In genomic region chr1:31699341-31699891, GRCh38 we compare ENCODE assay signal across 12 cellular contexts. TPM values are rescaled to one million over a fixed set of nuclear protein-coding genes. Genes with fewer than 3 reads are reported as not detected.
A peak's percentile ranks its signal among the peaks of the same experiment; 100 is the strongest.
DNase-seq lines count a peak whose midpoint lies in the region; ATAC-seq, FAIRE-seq and TF ChIP-seq lines count a peak whose summit lies in the region.
"Had no signal": no experiment of that assay in that cellular context is flagged by ENCODE, and none has a peak within 500 bp of the region (broad histone marks: within the 10 kb centered on the region; RNA-seq: fewer than 3 reads in every experiment).

No MANE protein-coding gene starts in this region.

- no peak for ATAC-seq in SK-N-SH treated with all-trans-retinoic acid at 6 μM for 48 hours
- ATAC-seq: K562 had no signal

- H3K4me3 ChIP-seq in SK-N-SH (ENCODE audit: low read depth in 2 of 2, low read length in 1 of 2) (no peak overlapping the region), Loucy (ENCODE audit: low read length, poor library complexity, severe bottlenecking) (no peak overlapping the region)
- H3K4me3 ChIP-seq: K562, SJSA1 had no signal

- no peaks in the 10 kb centered on the region for H3K36me3 ChIP-seq in SK-N-SH (replicated peaks in 1 of 2; ENCODE audit: control insufficient read depth in 1 of 2, insufficient read depth in 2 of 2, low read length in 1 of 2)
- H3K36me3 ChIP-seq in Loucy (ENCODE audit: insufficient read depth, low read length): no peaks in the 10 kb centered on the region

- H3K79me2 ChIP-seq in SK-N-SH (ENCODE audit: insufficient read depth) (no peaks in the 10 kb centered on the region), Loucy (ENCODE audit: insufficient read depth, low read length) (no peaks in the 10 kb centered on the region)

- H3K9me3 ChIP-seq in SK-N-SH (no peaks in the 10 kb centered on the region), Loucy (ENCODE audit: insufficient read depth, low read depth, low read length) (no peaks in the 10 kb centered on the region)
- H3K9me3 ChIP-seq: SJSA1 had no signal

- TF ChIP-seq CTCF in SK-N-SH (IDR thresholded peaks at IDR 0.05) (no peak), Loucy (conservative IDR thresholded peaks at IDR 0.05; ENCODE audit: low read length) (no peak)

- H3K9me2 ChIP-seq in SK-N-SH: no peaks in the 10 kb centered on the region
- H3K9me2 ChIP-seq in Loucy (replicated peaks; ENCODE audit: low read depth, low read length): no peaks in the 10 kb centered on the region

- POLR2A ChIA-PET in SK-N-SH (lab: Yijun Ruan, JAX): no interaction called here

- H3F3A ChIP-seq in SK-N-SH (replicated peaks; ENCODE audit: insufficient read depth) (peaks cover 30% of the 10 kb centered on the region), Loucy (ENCODE audit: low read depth) (no peaks in the 10 kb centered on the region)

- H3K27me3 ChIP-seq in SK-N-SH (ENCODE audit: insufficient read depth) (no peaks in the 10 kb centered on the region), Loucy (ENCODE audit: insufficient read depth, low read length, poor library complexity, severe bottlenecking) (no peaks in the 10 kb centered on the region)
- H3K27me3 ChIP-seq: SJSA1 had no signal

- H4K20me1 ChIP-seq in SK-N-SH (ENCODE audit: insufficient read depth): no peaks in the 10 kb centered on the region
- H4K20me1 ChIP-seq in Loucy (ENCODE audit: insufficient read depth, low read length, poor library complexity, severe bottlenecking): no peaks in the 10 kb centered on the region

- no peak overlapping the region for H3K9ac ChIP-seq in SK-N-SH
- no peak overlapping the region for H3K9ac ChIP-seq in Loucy (ENCODE audit: low read depth, low read length, poor library complexity, severe bottlenecking)

- H3K27ac ChIP-seq in SK-N-SH (ENCODE audit: low read depth in 2 of 2, low read length in 1 of 2): peak overlapping the region; percentile 76 to 84; a peak in 2 of 4 replicates
- H3K27ac ChIP-seq: SJSA1 had no signal

- H3K4me1 ChIP-seq in SK-N-SH (ENCODE audit: control insufficient read depth in 1 of 2, insufficient read depth in 2 of 2, low read depth in 1 of 2, low read length in 1 of 2) (peaks cover 30 to 64% of the 10 kb centered on the region in 2 experiments), Loucy (ENCODE audit: insufficient read depth, low read length, poor library complexity, severe bottlenecking) (peaks cover 26% of the 10 kb centered on the region)

- TF ChIP-seq RAD21 in SK-N-SH (IDR thresholded peaks at IDR 0.05; ENCODE audit: low read length): no peak

- peak overlapping the region; percentile 57; the same call in 1 of the 2 replicates for H3K4me2 ChIP-seq in SK-N-SH
- H3K4me2 ChIP-seq in Loucy (ENCODE audit: low read depth, low read length, poor library complexity, severe bottlenecking): peak overlapping the region; percentile 7

- WGBS in SK-N-SH (ENCODE audit: low lambda C conversion rate): 86% methylated on average over 10 of the region's 10 CpGs

- peak; percentile 12 for DNase-seq in SK-N-SH
- DNase-seq in central memory CD4-positive, alpha-beta T cell: peak; percentile 8
- peak; percentile 39 for DNase-seq in stimulated activated CD8-positive, alpha-beta memory T cell treated with anti-CD3 and anti-CD28 coated beads, Interleukin-4, amount 100 ng/mL, for 48 hours
- DNase-seq in HTR-8/SVneo (ENCODE audit: insufficient read length, low spot score): no peak
- DNase-seq in NCI-H187 treated with DMSO at 0.1 percent for 48 hours (lab: John Stamatoyannopoulos, UW): no peak
- DNase-seq in SIG-M5 (lab: John Stamatoyannopoulos, UW): no peak
- DNase-seq: NCI-H345; stimulated activated naive CD4-positive, alpha-beta T cell treated with Interleukin-2 at 50 U/mL for 16 hours had no signal

- no peak for TF ChIP-seq EP300 in SK-N-SH (IDR thresholded peaks at IDR 0.05; ENCODE audit: borderline replicate concordance in 1 of 2, low read depth in 1 of 2, low read length in 1 of 2)

- CTCF ChIA-PET in SK-N-SH (lab: Yijun Ruan, JAX): interaction anchor here (1.1 to 10.2 kb wide), 4 partner anchors 14 to 35 kb away, joined by 4 to 116 read pairs (median 5); no protein-coding TSS in a partner anchor

- no peak for FAIRE-seq in HTR-8/SVneo (lab: Jason Lieb, UNC)
- FAIRE-seq: K562 had no signal

- no peak overlapping the region for H2AFZ ChIP-seq in SK-N-SH (ENCODE audit: low read depth)
- no peak overlapping the region for H2AFZ ChIP-seq in Loucy (ENCODE audit: low read length)

TF ChIP-seq in SK-N-SH, 30 proteins besides CTCF, POLR2A, EP300 and RAD21 (continues in another document):
- TF ChIP-seq MXI1 (IDR thresholded peaks at IDR 0.05; ENCODE audit: low read depth, low read length) (no peak), MAX (IDR thresholded peaks at IDR 0.05; ENCODE audit: low read depth) (no peak), USF1 (IDR thresholded peaks at IDR 0.05; ENCODE audit: borderline replicate concordance, low read depth) (no peak), USF2 (IDR thresholded peaks at IDR 0.05; ENCODE audit: borderline replicate concordance, low read depth, low read length) (no peak), IRF3 (IDR thresholded peaks at IDR 0.05; ENCODE audit: low read depth, low read length) (no peak), CHD2 (IDR thresholded peaks at IDR 0.05; ENCODE audit: low read length, partially characterized antibody) (no peak)

TF ChIP-seq in SK-N-SH treated with all-trans-retinoic acid at 6 μM for 48 hours, 23 proteins besides CTCF, POLR2A, EP300 and RAD21 (continues in another document):
- TF ChIP-seq POU6F1 (CRISPR knock-in tag; IDR thresholded peaks at IDR 0.05; ENCODE audit: borderline replicate concordance, low read depth) (no peak), RARB (CRISPR knock-in tag; IDR thresholded peaks at IDR 0.05) (no peak), ISL1 (CRISPR knock-in tag; IDR thresholded peaks at IDR 0.05) (no peak), CREB5 (CRISPR knock-in tag; IDR thresholded peaks at IDR 0.05; ENCODE audit: low read depth) (no peak), TCF4 (CRISPR knock-in tag; IDR thresholded peaks at IDR 0.05; ENCODE audit: borderline replicate concordance) (no peak), PATZ1 (CRISPR knock-in tag; IDR thresholded peaks at IDR 0.05; ENCODE audit: borderline replicate concordance) (no peak), ESRRG (CRISPR knock-in tag; IDR thresholded peaks at IDR 0.05) (no peak), OSR1 (CRISPR knock-in tag; IDR thresholded peaks at IDR 0.05) (no peak), SNAI2 (CRISPR knock-in tag; IDR thresholded peaks at IDR 0.05) (no peak), GLIS3 (CRISPR knock-in tag; IDR thresholded peaks at IDR 0.05) (no peak)

RNA-seq across cellular contexts. Expression of gene COL16A1, which starts 4.4 kb away (rescaled TPM):
- polyA plus RNA-seq in SK-N-SH (2012; rRNA removed): 9.0 and 10.4 TPM in 2 replicates
- 3.0 and 3.8 TPM in 2 replicates for polyA plus RNA-seq in SK-N-SH (2012; cell fraction: cytosol; rRNA removed)
- 38.2 and 47.3 TPM in 2 replicates for polyA plus RNA-seq in SK-N-SH (2012; cell fraction: nucleus; rRNA removed)

RNA-seq across cellular contexts. Expression of gene PEF1, which starts 54.7 kb away (rescaled TPM):
- polyA plus RNA-seq in SK-N-SH (2012; rRNA removed): 51.9 and 63.4 TPM in 2 replicates
- 37.2 and 46.8 TPM in 2 replicates for polyA plus RNA-seq in SK-N-SH (2012; cell fraction: cytosol; rRNA removed)
- polyA plus RNA-seq in SK-N-SH (2012; cell fraction: nucleus; rRNA removed): 54.1 and 56.9 TPM in 2 replicates

Comparison
In these comparisons a context has a peak if more than half of its experiments do, and no peak if none do; other contexts are left out.
1. DNase-seq: peak in SK-N-SH (single experiment), central memory CD4-positive, alpha-beta T cell (single experiment) and stimulated activated CD8-positive, alpha-beta memory T cell treated with anti-CD3 and anti-CD28 coated beads, Interleukin-4, amount 100 ng/mL, for 48 hours (single experiment); none in HTR-8/SVneo (single experiment), NCI-H187 treated with DMSO at 0.1 percent for 48 hours (single experiment) and SIG-M5 (single experiment).